In genomic region chr4:7301126-7301785, GRCh38 we compare ENCODE assay signal across 25 cellular contexts.
"Had no signal": no experiment of that assay in that cellular context is flagged by ENCODE, and none has a peak within 500 bp of the region (broad histone marks: within the 10 kb centered on the region; RNA-seq: fewer than 3 reads in every experiment).

No MANE protein-coding gene starts in this region.

- H3K4me3 Mint-ChIP-seq: activated B cell treated with CpG ODN at 0.5 μM for 24 hours; activated CD4-positive, alpha-beta T cell treated with anti-CD3 and anti-CD28 coated beads, Interleukin-2, amount 10 ng/mL, durations not matched to agents 24 days and 14 days; activated CD8-positive, alpha-beta memory T cell treated with anti-CD3 and anti-CD28 coated beads, Interleukin-2, amount 10 ng/mL, durations not matched to agents 7 days and 5 days; activated naive CD8-positive, alpha-beta T cell treated with anti-CD3 and anti-CD28 coated beads, Interleukin-2, amount 50 U/mL, for 24 hours; activated T-cell treated with anti-CD3 and anti-CD28 coated beads, Interleukin-2, amount 50 U/mL, for 24 hours; activated T-helper 1 cell treated with anti-CD3 and anti-CD28 coated beads, Interleukin-12 subunit alpha, Interleukin-12 subunit beta, Interleukin-2, Interleukin-4 antibody, amounts not matched to agents 30 ng/mL and 10 ng/mL and 1 ng/mL, durations not matched to agents 14 hours and 24 hours and 36 hours; T-helper 17 cell had no signal

- H3K27ac ChIP-seq: ascending aorta, body of pancreas had no signal

- DNase-seq: activated B cell treated with CpG ODN at 0.5 μM for 24 hours; activated CD4-positive, alpha-beta T cell treated with anti-CD3 and anti-CD28 coated beads for 1 hour; activated CD4-positive, alpha-beta T cell treated with anti-CD3 and anti-CD28 coated beads, Interleukin-2, amount 10 ng/mL, durations not matched to agents 24 days and 14 days; activated CD4-positive, alpha-beta T cell treated with anti-CD3 and anti-CD28 coated beads, Interleukin-2, amount 50 U/mL, for 48 hours; activated CD8-positive, alpha-beta memory T cell treated with anti-CD3 and anti-CD28 coated beads, Interleukin-2, amount 10 ng/mL, durations not matched to agents 7 days and 5 days; activated effector memory CD4-positive, alpha-beta T cell treated with Interleukin-2 at 50 U/mL for 16 hours; activated naive CD4-positive, alpha-beta T cell treated with Interleukin-2 at 50 U/mL for 16 hours; activated naive CD8-positive, alpha-beta T cell treated with anti-CD3 and anti-CD28 coated beads, Interleukin-2, amount 50 U/mL, for 24 hours; activated T-cell treated with anti-CD3 and anti-CD28 coated beads, Interleukin-2, amount 50 U/mL, for 24 hours; amniotic stem cell; body of pancreas; MG63; MV-4-11; NCI-H1105; NCI-H1436; NCI-H1694 treated with DMSO at 0.1 percent for 48 hours; NCI-H2029 treated with DMSO at 0.1 percent for 48 hours; NCI-H510A treated with DMSO at 0.1 percent for 48 hours; NCI-H69; SIG-M5; T-helper 17 cell; T-helper 9 cell had no signal

- H3K4me1 ChIP-seq: ascending aorta, body of pancreas had no signal

- H3K36me3 Mint-ChIP-seq: activated CD8-positive, alpha-beta memory T cell treated with anti-CD3 and anti-CD28 coated beads, Interleukin-2, amount 10 ng/mL, durations not matched to agents 7 days and 5 days; activated naive CD4-positive, alpha-beta T cell treated with anti-CD3 and anti-CD28 coated beads, Interleukin-2, amount 50 U/mL, for 72 hours had no signal

- H3K4me1 Mint-ChIP-seq: activated B cell treated with CpG ODN at 0.5 μM for 24 hours; activated CD4-positive, alpha-beta T cell treated with anti-CD3 and anti-CD28 coated beads, Interleukin-2, amount 10 ng/mL, durations not matched to agents 24 days and 14 days; activated CD8-positive, alpha-beta memory T cell treated with anti-CD3 and anti-CD28 coated beads, Interleukin-2, amount 10 ng/mL, durations not matched to agents 7 days and 5 days; activated naive CD8-positive, alpha-beta T cell treated with anti-CD3 and anti-CD28 coated beads, Interleukin-2, amount 50 U/mL, for 24 hours had no signal

- H3K36me3 ChIP-seq: ascending aorta, MG63 had no signal

- H3K9me3 Mint-ChIP-seq: activated B cell treated with CpG ODN at 0.5 μM for 24 hours; activated CD4-positive, alpha-beta T cell treated with anti-CD3 and anti-CD28 coated beads, Interleukin-2, amount 10 ng/mL, durations not matched to agents 24 days and 14 days; activated naive CD4-positive, alpha-beta T cell treated with anti-CD3 and anti-CD28 coated beads, Interleukin-2, amount 50 U/mL, for 72 hours; activated naive CD8-positive, alpha-beta T cell treated with anti-CD3 and anti-CD28 coated beads, Interleukin-2, amount 50 U/mL, for 24 hours; activated T-cell treated with anti-CD3 and anti-CD28 coated beads, Interleukin-2, amount 50 U/mL, for 24 hours; activated T-helper 1 cell treated with anti-CD3 and anti-CD28 coated beads, Interleukin-12 subunit alpha, Interleukin-12 subunit beta, Interleukin-2, Interleukin-4 antibody, amounts not matched to agents 30 ng/mL and 10 ng/mL and 1 ng/mL, durations not matched to agents 14 hours and 24 hours and 36 hours had no signal

- H3K27me3 Mint-ChIP-seq: activated CD4-positive, alpha-beta T cell treated with anti-CD3 and anti-CD28 coated beads, Interleukin-2, amount 10 ng/mL, durations not matched to agents 24 days and 14 days had no signal

- ATAC-seq: activated CD8-positive, alpha-beta memory T cell treated with anti-CD3 and anti-CD28 coated beads, Interleukin-2, amount 10 ng/mL, durations not matched to agents 7 days and 5 days; activated naive CD4-positive, alpha-beta T cell treated with anti-CD3 and anti-CD28 coated beads, Interleukin-2, amount 50 U/mL, for 72 hours; activated naive CD8-positive, alpha-beta T cell treated with anti-CD3 and anti-CD28 coated beads, Interleukin-2, amount 50 U/mL, for 24 hours; body of pancreas; T-helper 17 cell had no signal

- H3K27ac Mint-ChIP-seq: activated B cell treated with CpG ODN at 0.5 μM for 24 hours; activated CD4-positive, alpha-beta T cell treated with anti-CD3 and anti-CD28 coated beads, Interleukin-2, amount 10 ng/mL, durations not matched to agents 24 days and 14 days; activated CD8-positive, alpha-beta memory T cell treated with anti-CD3 and anti-CD28 coated beads, Interleukin-2, amount 10 ng/mL, durations not matched to agents 7 days and 5 days; activated naive CD4-positive, alpha-beta T cell treated with anti-CD3 and anti-CD28 coated beads, Interleukin-2, amount 50 U/mL, for 72 hours; activated naive CD8-positive, alpha-beta T cell treated with anti-CD3 and anti-CD28 coated beads, Interleukin-2, amount 50 U/mL, for 24 hours; activated T-cell treated with anti-CD3 and anti-CD28 coated beads, Interleukin-2, amount 50 U/mL, for 24 hours; activated T-helper 1 cell treated with anti-CD3 and anti-CD28 coated beads, Interleukin-12 subunit alpha, Interleukin-12 subunit beta, Interleukin-2, Interleukin-4 antibody, amounts not matched to agents 30 ng/mL and 10 ng/mL and 1 ng/mL, durations not matched to agents 14 hours and 24 hours and 36 hours; T-helper 17 cell had no signal

- H3K9me3 ChIP-seq: ascending aorta, body of pancreas, MG63 had no signal

- H3K27me3 ChIP-seq: ascending aorta, MG63 had no signal

- H3K4me3 ChIP-seq: ascending aorta, body of pancreas, MG63 had no signal
